19 cellular contexts compared by ENCODE assay signal in genomic region chr6:13953061-13953705, GRCh38. TPM values are rescaled to one million over a fixed set of nuclear protein-coding genes. Genes with fewer than 3 reads are reported as not detected.
DNase-seq lines count a peak whose midpoint lies in the region; ATAC-seq, FAIRE-seq and TF ChIP-seq lines count a peak whose summit lies in the region.
"Had no signal": no experiment of that assay in that cellular context is flagged by ENCODE, and none has a peak within 500 bp of the region (broad histone marks: within the 10 kb centered on the region; RNA-seq: fewer than 3 reads in every experiment).

No MANE protein-coding gene starts in this region.

- POLR2A ChIA-PET in A549 (lab: Yijun Ruan, JAX) = no interaction called here

- H3K27me3 Mint-ChIP-seq in astrocyte (ENCODE audit: low read depth, unreplicated experiment) = no peaks in the 10 kb centered on the region
- peaks cover 10% of the 10 kb centered on the region for H3K27me3 Mint-ChIP-seq in activated naive CD4-positive, alpha-beta T cell treated with anti-CD3 and anti-CD28 coated beads, Interleukin-2, amount 10 ng/mL, durations not matched to agents 7 days and 5 days

- H2AFZ ChIP-seq in astrocyte (ENCODE audit: low read depth, low read length) = no peak overlapping the region

- no peak for TF ChIP-seq POLR2A in A549 (IDR thresholded peaks at IDR 0.05; ENCODE audit: low read length)

- peaks cover 16% of the 10 kb centered on the region for H3K4me1 Mint-ChIP-seq in astrocyte (ENCODE audit: low read depth, unreplicated experiment)
- H3K4me1 Mint-ChIP-seq in activated naive CD4-positive, alpha-beta T cell treated with anti-CD3 and anti-CD28 coated beads, Interleukin-2, amount 10 ng/mL, durations not matched to agents 7 days and 5 days = no peaks in the 10 kb centered on the region
- H3K4me1 Mint-ChIP-seq: activated CD4-positive, alpha-beta T cell treated with anti-CD3 and anti-CD28 coated beads, Interleukin-2, amount 10 ng/mL, durations not matched to agents 24 days and 14 days; stimulated activated naive CD8-positive, alpha-beta T cell treated with anti-CD3 and anti-CD28 coated beads, Interleukin-15, amount 100 ng/mL, for 72 hours had no signal

- no peaks in the 10 kb centered on the region for H3K79me2 ChIP-seq in astrocyte (ENCODE audit: insufficient read depth, low read length)

- 66% methylated on average over 2 of the region's 2 CpGs for WGBS in A549 (ENCODE audit: missing lambda C conversion rate)

- no peaks in the 10 kb centered on the region for H3K36me3 ChIP-seq in astrocyte (ENCODE audit: insufficient read depth, low read length)
- H3K36me3 ChIP-seq: adrenal gland, esophagus squamous epithelium had no signal

- DNase-seq in A549 (ENCODE audit: low read depth in 1 of 2, low spot score in 1 of 2) (peak in 1 of 2 experiments; percentile 19), HCEC 1CT (peak; percentile 15), astrocyte (ENCODE audit: low read depth) (peak; percentile 46), islet precursor cell (peak; percentile 89), AML-193 (lab: John Stamatoyannopoulos, UW) (no peak)
- DNase-seq in activated naive CD4-positive, alpha-beta T cell treated with anti-CD3 and anti-CD28 coated beads, Interleukin-2, amount 10 ng/mL, durations not matched to agents 7 days and 5 days = no peak
- DNase-seq: activated CD4-positive, alpha-beta T cell treated with anti-CD3 and anti-CD28 coated beads, Interleukin-2, amount 10 ng/mL, durations not matched to agents 24 days and 14 days; activated T-cell treated with anti-CD3 and anti-CD28 coated beads, Interleukin-2, amount 50 U/mL, for 1 hour; adrenal gland; esophagus squamous epithelium; NCI-H1436; NCI-H510A; stimulated activated naive CD8-positive, alpha-beta T cell treated with anti-CD3 and anti-CD28 coated beads, Interleukin-15, amount 100 ng/mL, for 72 hours; T-helper 17 cell had no signal

- H4K20me1 ChIP-seq in astrocyte (ENCODE audit: insufficient read depth, low read length) = no peaks in the 10 kb centered on the region

- H3K27ac ChIP-seq in A549 (peak overlapping the region in 1 of 2 experiments; percentile 44; a peak in 2 of 6 replicates), astrocyte (ENCODE audit: low read depth, low read length) (no peak overlapping the region)
- H3K27ac ChIP-seq: adrenal gland, coronary artery, esophagus squamous epithelium had no signal

- no peak for TF ChIP-seq EP300 in A549 (IDR thresholded peaks at IDR 0.05)

- H3K4me3 Mint-ChIP-seq in astrocyte (ENCODE audit: unreplicated experiment) = no peak overlapping the region
- H3K4me3 Mint-ChIP-seq in activated naive CD4-positive, alpha-beta T cell treated with anti-CD3 and anti-CD28 coated beads, Interleukin-2, amount 10 ng/mL, durations not matched to agents 7 days and 5 days = no peak overlapping the region
- H3K4me3 Mint-ChIP-seq: activated CD4-positive, alpha-beta T cell treated with anti-CD3 and anti-CD28 coated beads, Interleukin-2, amount 10 ng/mL, durations not matched to agents 24 days and 14 days; stimulated activated naive CD8-positive, alpha-beta T cell treated with anti-CD3 and anti-CD28 coated beads, Interleukin-15, amount 100 ng/mL, for 72 hours; T-helper 17 cell had no signal

- ATAC-seq in A549 (peak; percentile 34 to 45; a peak in 3 of 6 replicates), GM21515 (IDR thresholded peaks at IDR 0.05; ENCODE audit: unreplicated experiment) (no peak), GM19463 (IDR thresholded peaks at IDR 0.05; ENCODE audit: unreplicated experiment) (no peak)
- ATAC-seq: GM12878; stimulated activated naive CD8-positive, alpha-beta T cell treated with anti-CD3 and anti-CD28 coated beads, Interleukin-15, amount 100 ng/mL, for 72 hours; T-helper 17 cell had no signal

- peak overlapping the region; percentile 11 for H3K27ac Mint-ChIP-seq in astrocyte (ENCODE audit: unreplicated experiment)
- H3K27ac Mint-ChIP-seq in activated naive CD4-positive, alpha-beta T cell treated with anti-CD3 and anti-CD28 coated beads, Interleukin-2, amount 10 ng/mL, durations not matched to agents 7 days and 5 days = no peak overlapping the region
- H3K27ac Mint-ChIP-seq: activated CD4-positive, alpha-beta T cell treated with anti-CD3 and anti-CD28 coated beads, Interleukin-2, amount 10 ng/mL, durations not matched to agents 24 days and 14 days; stimulated activated naive CD8-positive, alpha-beta T cell treated with anti-CD3 and anti-CD28 coated beads, Interleukin-15, amount 100 ng/mL, for 72 hours; T-helper 17 cell had no signal

- no peak for TF ChIP-seq RAD21 in A549 (conservative IDR thresholded peaks at IDR 0.05 in 1 of 2, IDR thresholded peaks at IDR 0.05 in 1 of 2)

- CTCF ChIA-PET in A549 (lab: Yijun Ruan, JAX) = no interaction called here
- CTCF ChIA-PET in activated naive CD4-positive, alpha-beta T cell treated with anti-CD3 and anti-CD28 coated beads, Interleukin-2, amount 10 ng/mL, durations not matched to agents 7 days and 5 days (lab: Charles Lee) = no interaction called here

- FAIRE-seq in A549 (lab: Jason Lieb, UNC) (no peak), astrocyte (lab: Jason Lieb, UNC) (no peak)
- FAIRE-seq: GM12878 had no signal

- H3K9ac ChIP-seq in astrocyte (ENCODE audit: low read length) = no peak overlapping the region

- H3K27me3 ChIP-seq in astrocyte (ENCODE audit: insufficient read depth, low read length) = no peaks in the 10 kb centered on the region
- H3K27me3 ChIP-seq: adrenal gland had no signal

- no peak overlapping the region for H3K4me3 ChIP-seq in A549
- no peak overlapping the region for H3K4me3 ChIP-seq in astrocyte (ENCODE audit: insufficient read depth, low read depth, low read length)
- H3K4me3 ChIP-seq: adrenal gland, coronary artery, esophagus squamous epithelium, GM12878, lung had no signal

- H3K9me3 ChIP-seq in A549 (no peaks in the 10 kb centered on the region), astrocyte (ENCODE audit: insufficient read depth, low read depth, low read length) (no peaks in the 10 kb centered on the region)
- H3K9me3 ChIP-seq: adrenal gland, esophagus squamous epithelium had no signal

- H3K4me1 ChIP-seq in A549 (peaks cover 10% of the 10 kb centered on the region), astrocyte (ENCODE audit: insufficient read depth, low read length) (no peaks in the 10 kb centered on the region)
- H3K4me1 ChIP-seq: adrenal gland, esophagus squamous epithelium had no signal

- H3K4me2 ChIP-seq in A549 = peak overlapping the region; percentile 62
- peak overlapping the region; percentile 26 for H3K4me2 ChIP-seq in astrocyte (ENCODE audit: low read length)

- no peaks in the 10 kb centered on the region for H3K36me3 Mint-ChIP-seq in astrocyte (ENCODE audit: low read depth, unreplicated experiment)
- no peaks in the 10 kb centered on the region for H3K36me3 Mint-ChIP-seq in activated naive CD4-positive, alpha-beta T cell treated with anti-CD3 and anti-CD28 coated beads, Interleukin-2, amount 10 ng/mL, durations not matched to agents 7 days and 5 days

- peaks cover 7% of the 10 kb centered on the region for H3K9me3 Mint-ChIP-seq in astrocyte (ENCODE audit: unreplicated experiment)
- H3K9me3 Mint-ChIP-seq in activated naive CD4-positive, alpha-beta T cell treated with anti-CD3 and anti-CD28 coated beads, Interleukin-2, amount 10 ng/mL, durations not matched to agents 7 days and 5 days = no peaks in the 10 kb centered on the region
- H3K9me3 Mint-ChIP-seq: activated CD4-positive, alpha-beta T cell treated with anti-CD3 and anti-CD28 coated beads, Interleukin-2, amount 10 ng/mL, durations not matched to agents 24 days and 14 days; stimulated activated naive CD8-positive, alpha-beta T cell treated with anti-CD3 and anti-CD28 coated beads, Interleukin-15, amount 100 ng/mL, for 72 hours had no signal

- TF ChIP-seq CTCF in A549 (IDR thresholded peaks at IDR 0.05) = no peak
- no peak for TF ChIP-seq CTCF in astrocyte (IDR thresholded peaks at IDR 0.05; ENCODE audit: insufficient read depth, low read depth, low read length)

TF ChIP-seq in A549, 52 proteins besides CTCF, POLR2A, EP300 and RAD21:
- no peak for TF ChIP-seq KDM1A (IDR thresholded peaks at IDR 0.05; ENCODE audit: low read depth)
- TF ChIP-seq MAZ (IDR thresholded peaks at IDR 0.05; ENCODE audit: borderline replicate concordance, low read depth, low read length) = no peak
- no peak for TF ChIP-seq USF2 (IDR thresholded peaks at IDR 0.05)
- no peak for TF ChIP-seq NPAS2 (CRISPR knock-in tag; IDR thresholded peaks at IDR 0.05; ENCODE audit: borderline replicate concordance)
- TF ChIP-seq JUNB (IDR thresholded peaks at IDR 0.05) = no peak
TF ChIP-seq in A549: peak in this region for 0.

RNA-seq across cellular contexts. Expression of gene RNF182, which starts 28.4 kb away (rescaled TPM):
- 1.7 and 2.5 TPM in 2 replicates for polyA plus RNA-seq in A549 (2011; rRNA removed)
- polyA plus RNA-seq in A549 (2012; cell fraction: cytosol; rRNA removed) = 0.53 and 1.00 TPM in 2 replicates
- polyA plus RNA-seq in A549 (2012; cell fraction: nucleus; rRNA removed) = 0.56 and 1.2 TPM in 2 replicates
- 4.2 to 4.9 TPM (median 4.4 TPM) in 3 replicates for polyA plus RNA-seq in A549 (2017; fragmentation: RNase III; extraction: RNeasy Plus Mini Kit Qiagen cat#74134 plus additional on column Dnase treatment)
- 1.8 and 2.8 TPM in 2 replicates for polyA minus RNA-seq in A549 (2011; rRNA and poly(A)+ RNA removed)
- total RNA-seq in astrocyte = 5.4 and 8.3 TPM in 2 replicates
- total RNA-seq: activated CD4-positive, alpha-beta T cell treated with anti-CD3 and anti-CD28 coated beads, Interleukin-2, amount 10 ng/mL, durations not matched to agents 24 days and 14 days; GM12878 had no signal
- polyA plus RNA-seq: GM12878 had no signal

Comparison
In these comparisons a context has a peak if more than half of its experiments do, and no peak if none do; other contexts are left out.
1. ATAC-seq: peak in A549 (2 of 2); none in GM21515 (single experiment) and GM19463 (single experiment).
2. DNase-seq: peak in HCEC 1CT (single experiment), astrocyte (single experiment) and islet precursor cell (single experiment); none in activated naive CD4-positive, alpha-beta T cell treated with anti-CD3 and anti-CD28 coated beads, Interleukin-2, amount 10 ng/mL, durations not matched to agents 7 days and 5 days (single experiment) and AML-193 (0 of 2).